8 cellular contexts compared by ENCODE assay signal in the genomic region with DNA sequence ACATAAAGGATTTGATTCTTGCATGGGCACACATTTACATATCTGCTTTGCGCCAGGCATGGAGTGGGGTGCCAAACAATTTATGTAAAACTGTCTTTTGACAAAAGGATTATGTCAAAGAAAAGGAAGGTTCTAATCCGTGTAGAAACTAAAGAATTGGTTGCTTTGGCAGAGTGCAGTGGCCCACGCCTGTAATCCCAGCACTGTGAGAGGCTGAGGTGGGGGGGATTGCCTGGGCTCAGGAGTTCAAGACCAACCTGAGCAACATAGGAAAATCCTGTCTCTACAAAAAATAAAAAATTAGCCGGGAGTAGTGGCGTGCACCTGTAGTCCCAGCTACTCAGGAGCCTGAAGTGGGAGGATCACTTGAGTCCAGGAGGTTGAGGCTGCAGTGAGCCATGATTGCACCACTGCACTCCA. TPM values are rescaled to one million over a fixed set of nuclear protein-coding genes. Genes with fewer than 3 reads are reported as not detected.
DNase-seq lines count a peak whose midpoint lies in the region; ATAC-seq and TF ChIP-seq lines count a peak whose summit lies in the region.

No MANE protein-coding gene starts in this region.

- TF ChIP-seq CTCF in progenitor cell of endocrine pancreas (IDR thresholded peaks at IDR 0.05; ENCODE audit: unreplicated experiment): no peak

- H3K4me3 ChIP-seq in GM08714 (ENCODE audit: low read length) (peak overlapping the region; percentile 97), esophagus (ENCODE audit: low read depth in 1 of 2, low read length in 2 of 2) (peak overlapping the region in 1 of 2 donors; percentile 92)

- DNase-seq in RKO (ENCODE audit: low spot score) (peak; percentile 18), progenitor cell of endocrine pancreas (ENCODE audit: low spot score, unreplicated experiment) (no peak), NCI-H1105 (lab: John Stamatoyannopoulos, UW) (no peak)

- peak overlapping the region; percentile 99 for H3K27ac Mint-ChIP-seq in progenitor cell of endocrine pancreas

- no peaks in the 10 kb centered on the region for H3K27me3 ChIP-seq in esophagus (ENCODE audit: control insufficient read depth in 1 of 2, insufficient read depth in 2 of 2, low read length in 2 of 2)

- H3K4me1 Mint-ChIP-seq in progenitor cell of endocrine pancreas (ENCODE audit: low read depth): peaks cover 7% of the 10 kb centered on the region

- no peaks in the 10 kb centered on the region for H3K9me3 ChIP-seq in esophagus (ENCODE audit: control insufficient read depth in 2 of 2, insufficient read depth in 1 of 2, low read depth in 1 of 2, low read length in 1 of 2)

- no peaks in the 10 kb centered on the region for H3K9me3 Mint-ChIP-seq in progenitor cell of endocrine pancreas (ENCODE audit: low read depth)

- H3K36me3 ChIP-seq in esophagus (ENCODE audit: control insufficient read depth in 2 of 2, insufficient read depth in 2 of 2, low read length in 1 of 2): peaks cover 0 to 11% of the 10 kb centered on the region in 2 donors

- peaks cover 0 to 5% of the 10 kb centered on the region in 2 donors for H3K4me1 ChIP-seq in esophagus (ENCODE audit: control insufficient read depth in 2 of 2, insufficient read depth in 2 of 2, low read length in 1 of 2)

- H3K36me3 Mint-ChIP-seq in progenitor cell of endocrine pancreas (ENCODE audit: insufficient read depth): peaks cover 7% of the 10 kb centered on the region

- peak overlapping the region; percentile 80 to 89 for H3K27ac ChIP-seq in esophagus (ENCODE audit: low read depth in 2 of 2, low read length in 1 of 2)

- no peak for ATAC-seq in HG02938 (IDR thresholded peaks at IDR 0.05; ENCODE audit: unreplicated experiment)
- ATAC-seq in GM19397 (IDR thresholded peaks at IDR 0.05; ENCODE audit: unreplicated experiment): no peak
- ATAC-seq in HG03025 (IDR thresholded peaks at IDR 0.05; ENCODE audit: low FRiP score, unreplicated experiment): no peak

- WGBS in esophagus, 2 donors: 26 to 27% methylated on average over 5 of the region's 5 CpGs

- peak overlapping the region; percentile 87 for H3K4me3 Mint-ChIP-seq in progenitor cell of endocrine pancreas (ENCODE audit: low read depth)

- no peaks in the 10 kb centered on the region for H3K27me3 Mint-ChIP-seq in progenitor cell of endocrine pancreas

RNA-seq across cellular contexts. Expression of a gene that starts 1.1 kb away (rescaled TPM):
- 10 to 100 TPM; 21.5 to 32.7 TPM for polyA plus RNA-seq in esophagus
- 57.2 and 63.0 TPM in 2 replicates for total RNA-seq in progenitor cell of endocrine pancreas

RNA-seq across cellular contexts. Expression of a gene that starts 46.1 kb away (rescaled TPM):
- polyA plus RNA-seq in esophagus: 1 to 10 TPM; 4.9 to 7.8 TPM
- 57.1 and 60.4 TPM in 2 replicates for total RNA-seq in progenitor cell of endocrine pancreas

RNA-seq across cellular contexts. Expression of a gene that starts 47.1 kb away (rescaled TPM):
- 10 to 100 TPM; 74.3 to 78.2 TPM for polyA plus RNA-seq in esophagus
- total RNA-seq in progenitor cell of endocrine pancreas: 46.5 and 49.9 TPM in 2 replicates
